32 cellular contexts compared by ENCODE assay signal in genomic region chr6:142173980-142174379, GRCh38. TPM values are rescaled to one million over a fixed set of nuclear protein-coding genes. Genes with fewer than 3 reads are reported as not detected.
"Had no signal": no experiment of that assay in that cellular context is flagged by ENCODE, and none has a peak within 500 bp of the region (broad histone marks: within the 10 kb centered on the region; RNA-seq: fewer than 3 reads in every experiment).

No MANE protein-coding gene starts in this region.

- FAIRE-seq: urothelium cell line had no signal

- H3K36me3 ChIP-seq: uterus had no signal

- H3K9me3 ChIP-seq: testis, thyroid gland, upper lobe of right lung, uterus had no signal

- H3K4me1 Mint-ChIP-seq: stimulated activated naive CD8-positive, alpha-beta T cell treated with anti-CD3 and anti-CD28 coated beads, Interleukin-15, amount 100 ng/mL, for 72 hours had no signal

- H3K27me3 ChIP-seq: stomach, suprapubic skin, testis, thyroid gland, tibial artery, tibial nerve, transverse colon, upper lobe of left lung, upper lobe of right lung, uterus, vagina had no signal

- H3K4me1 ChIP-seq: stomach, suprapubic skin, testis, thyroid gland, tibial artery, tibial nerve, upper lobe of left lung, upper lobe of right lung, uterus, vagina had no signal

- H3K4me3 Mint-ChIP-seq: stimulated activated effector memory CD8-positive, alpha-beta T cell treated with anti-CD3 and anti-CD28 coated beads, Interleukin-12 subunit alpha, Interleukin-12 subunit beta, amount 100 ng/mL, for 72 hours; stimulated activated memory B cell treated with anti-CD40 and anti-IgM and Interleukin-4, amounts not matched to agents 10 μg/mL and 1 μg/mL and 100 μg/mL, for 72 hours; stimulated activated naive B cell treated with anti-CD40 and anti-IgM and Interleukin-4, amounts not matched to agents 10 μg/mL and 1 μg/mL and 100 μg/mL, for 72 hours; stimulated activated naive CD8-positive, alpha-beta T cell treated with anti-CD3 and anti-CD28 coated beads, Interleukin-15, amount 100 ng/mL, for 72 hours; stimulated activated naive CD8-positive, alpha-beta T cell treated with anti-CD3 and anti-CD28 coated beads, Interleukin-15, Interleukin-2, amounts not matched to agents 100 ng/mL and 50 ng/mL, for 24 hours; type B pancreatic cell had no signal

- H3K27me3 Mint-ChIP-seq: stimulated activated memory B cell treated with anti-CD40 and anti-IgM and Interleukin-4, amounts not matched to agents 10 μg/mL and 1 μg/mL and 100 μg/mL, for 72 hours; stimulated activated naive B cell treated with anti-CD40 and anti-IgM and Interleukin-4, amounts not matched to agents 10 μg/mL and 1 μg/mL and 100 μg/mL, for 72 hours; stimulated activated naive CD8-positive, alpha-beta T cell treated with anti-CD3 and anti-CD28 coated beads, Interleukin-15, amount 100 ng/mL, for 72 hours; stimulated activated naive CD8-positive, alpha-beta T cell treated with anti-CD3 and anti-CD28 coated beads, Interleukin-15, Interleukin-2, amounts not matched to agents 100 ng/mL and 50 ng/mL, for 24 hours; type B pancreatic cell had no signal

- H3K27ac Mint-ChIP-seq: stimulated activated effector memory CD8-positive, alpha-beta T cell treated with anti-CD3 and anti-CD28 coated beads, Interleukin-12 subunit alpha, Interleukin-12 subunit beta, amount 100 ng/mL, for 72 hours; stimulated activated memory B cell treated with anti-CD40 and anti-IgM and Interleukin-4, amounts not matched to agents 10 μg/mL and 1 μg/mL and 100 μg/mL, for 72 hours; stimulated activated naive B cell treated with anti-CD40 and anti-IgM and Interleukin-4, amounts not matched to agents 10 μg/mL and 1 μg/mL and 100 μg/mL, for 72 hours; stimulated activated naive CD8-positive, alpha-beta T cell treated with anti-CD3 and anti-CD28 coated beads, Interleukin-15, Interleukin-2, amounts not matched to agents 100 ng/mL and 50 ng/mL, for 24 hours; type B pancreatic cell had no signal

- ATAC-seq: stimulated activated effector memory CD8-positive, alpha-beta T cell treated with anti-CD3 and anti-CD28 coated beads, Interleukin-12 subunit alpha, Interleukin-12 subunit beta, amount 100 ng/mL, for 72 hours; stimulated activated memory B cell treated with anti-CD40 and anti-IgM and Interleukin-4, amounts not matched to agents 10 μg/mL and 1 μg/mL and 100 μg/mL, for 72 hours; stimulated activated naive B cell treated with anti-CD40 and anti-IgM and Interleukin-4, amounts not matched to agents 10 μg/mL and 1 μg/mL and 100 μg/mL, for 72 hours; stimulated activated naive CD8-positive, alpha-beta T cell treated with anti-CD3 and anti-CD28 coated beads, Interleukin-15, amount 100 ng/mL, for 72 hours; upper lobe of right lung had no signal

- H3K4me3 ChIP-seq: stomach, suprapubic skin, testis, thoracic aorta, thyroid gland, tibial artery, tibial nerve, transverse colon, upper lobe of left lung, upper lobe of right lung, uterus, vagina had no signal

- DNase-seq: stimulated activated CD4-positive, alpha-beta T cell treated with anti-CD3 and anti-CD28 coated beads, Interleukin-2, amount 100 ng/mL, for 48 hours; stimulated activated CD4-positive, alpha-beta T cell treated with anti-CD3 and anti-CD28 coated beads, Interleukin-4, amount 100 ng/mL, for 1 hour; stimulated activated CD4-positive, alpha-beta T cell treated with anti-CD3 and anti-CD28 coated beads, Interleukin-4, amount 100 ng/mL, for 24 hours; stimulated activated CD4-positive, alpha-beta T cell treated with anti-CD3 and anti-CD28 coated beads, Interleukin-4, amount 100 ng/mL, for 4 hours; stimulated activated CD8-positive, alpha-beta memory T cell treated with anti-CD3 and anti-CD28 coated beads, Interleukin-4, amount 100 ng/mL, for 48 hours; stimulated activated naive B cell treated with anti-CD40 and anti-IgM and Interleukin-4, amounts not matched to agents 10 μg/mL and 1 μg/mL and 100 μg/mL, for 72 hours; stimulated activated naive CD4-positive, alpha-beta T cell; stimulated activated naive CD4-positive, alpha-beta T cell treated with Interleukin-2 at 50 U/mL for 16 hours; stimulated activated naive CD8-positive, alpha-beta T cell treated with anti-CD3 and anti-CD28 coated beads, Interleukin-15, amount 100 ng/mL, for 72 hours; stomach; substantia nigra; testis; thyroid gland; tibial artery; transverse colon; upper lobe of left lung; upper lobe of right lung; uterus had no signal

- H3K27ac ChIP-seq: stomach, suprapubic skin, testis, thoracic aorta, thyroid gland, tibial artery, tibial nerve, transverse colon, upper lobe of left lung, upper lobe of right lung, uterus, vagina had no signal

RNA-seq across cellular contexts. Expression of gene NMBR, which starts 27.1 kb away (rescaled TPM):
- total RNA-seq: subcutaneous adipose tissue, transverse colon, upper lobe of left lung, upper lobe of right lung, ureter, vagina had no signal
- polyA plus RNA-seq: stomach had no signal

RNA-seq across cellular contexts. Expression of gene GJE1, which starts 41.3 kb away (rescaled TPM):
- total RNA-seq: stomach, subcutaneous adipose tissue, suprapubic skin, temporal lobe, testis, thoracic aorta, thyroid gland, tibial nerve, transverse colon, upper lobe of left lung, upper lobe of right lung, ureter, urinary bladder, uterus, vagina had no signal
- polyA plus RNA-seq: stomach, thymus, urinary bladder had no signal
